Comparison of ENCODE assay signal across 7 cellular contexts in the genomic region with DNA sequence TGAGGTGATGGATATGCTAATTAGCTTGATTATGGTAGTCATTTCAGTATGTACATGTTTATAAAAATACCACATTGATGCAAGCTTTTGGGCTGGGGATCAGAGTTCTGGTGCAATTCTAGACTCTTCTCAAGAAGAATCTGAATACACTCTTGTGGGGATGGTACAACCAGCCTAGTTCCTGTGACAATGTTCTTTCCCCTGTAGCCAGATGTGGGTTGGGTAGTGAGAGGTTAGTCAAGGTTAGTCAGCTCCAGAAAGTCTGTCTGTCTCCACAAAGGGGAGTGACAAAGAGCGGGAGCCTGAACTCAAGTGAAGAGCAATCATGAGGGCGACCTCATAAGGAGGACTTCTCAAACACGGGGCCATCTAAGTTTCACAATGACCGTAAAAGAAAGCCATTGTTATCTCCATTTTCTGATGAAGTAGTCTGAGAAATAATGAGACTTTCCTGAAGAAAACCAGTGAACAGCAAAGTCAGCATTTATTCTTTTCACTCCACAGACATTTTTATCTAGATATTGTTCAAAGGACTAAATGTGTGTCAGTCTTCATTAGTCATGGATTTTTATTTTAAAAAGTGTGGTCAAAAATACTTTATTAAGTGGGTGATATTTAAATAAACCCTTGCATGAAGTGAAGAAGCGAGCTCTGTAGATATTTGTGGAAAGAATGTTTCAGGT.
DNase-seq lines count a peak whose midpoint lies in the region; ATAC-seq, FAIRE-seq and TF ChIP-seq lines count a peak whose summit lies in the region.
"Not testable (repeated sequence)": the region's sequence is repeated elsewhere in the genome, so short reads cannot be mapped to it uniquely, and the experiment has no call there.

No MANE protein-coding gene starts in this region.

- not testable (repeated sequence) for H4K20me1 ChIP-seq in HepG2 (ENCODE audit: insufficient read depth, low read length)

- not testable (repeated sequence) for H3K4me1 ChIP-seq in HepG2 (ENCODE audit: insufficient read depth, low read length)

- in situ Hi-C loops in HepG2 (cut with HindIII; ENCODE audit: extremely low pct_ligation_motif_present, low pct_unique_long_range_greater_than_20kb): not testable (repeated sequence)

- not testable (repeated sequence) for H3K27ac ChIP-seq in HepG2 (ENCODE audit: extremely low read length, insufficient read depth, low read length)

- not testable (repeated sequence) for H3K79me2 ChIP-seq in HepG2 (ENCODE audit: insufficient read depth, low read length)

- not testable (repeated sequence) for TF ChIP-seq EP300 in HepG2 (IDR thresholded peaks at IDR 0.05; ENCODE audit: low read depth in 2 of 2, low read length in 2 of 2); HepG2 (CRISPR knock-in tag; IDR thresholded peaks at IDR 0.05; ENCODE audit: borderline replicate concordance)

- not testable (repeated sequence) for H3K9me3 ChIP-seq in HepG2 (ENCODE audit: low read length)

- H2AFZ ChIP-seq in HepG2 (ENCODE audit: low read length): not testable (repeated sequence)

- H3K27me3 Mint-ChIP-seq in T-helper 2 cell treated with Interferon-gamma antibody and Interleukin-4, amounts not matched to agents 5 μg/mL and 100 μg/mL, for 36 hours (ENCODE audit: low read depth); activated T-cell treated with anti-CD3 and anti-CD28 coated beads, Interleukin-2, amount 50 U/mL, for 72 hours (ENCODE audit: low read depth): not testable (repeated sequence)

- H3K9ac ChIP-seq in HepG2 (ENCODE audit: insufficient read depth, low read depth, low read length): not testable (repeated sequence)

- CTCF ChIA-PET in HepG2 (lab: Yijun Ruan, JAX; ENCODE audit: low intra/inter-chr PET ratio, low total read pairs): not testable (repeated sequence)

- H3K36me3 ChIP-seq in HepG2 (replicated peaks in 1 of 2; ENCODE audit: control insufficient read depth in 1 of 2, insufficient read depth in 2 of 2, low read length in 2 of 2): not testable (repeated sequence)

- H3K4me1 Mint-ChIP-seq in T-helper 2 cell treated with Interferon-gamma antibody and Interleukin-4, amounts not matched to agents 5 μg/mL and 100 μg/mL, for 36 hours (ENCODE audit: low read depth); activated T-cell treated with anti-CD3 and anti-CD28 coated beads, Interleukin-2, amount 50 U/mL, for 72 hours (ENCODE audit: low read depth): not testable (repeated sequence)

- not testable (repeated sequence) for TF ChIP-seq CTCF in HepG2 (CRISPR knock-in tag; IDR thresholded peaks at IDR 0.05)

- ATAC-seq in GM18502 (IDR thresholded peaks at IDR 0.05; ENCODE audit: poor library complexity, unreplicated experiment) (peak; percentile 53), GM19463 (IDR thresholded peaks at IDR 0.05; ENCODE audit: unreplicated experiment) (peak; percentile 58), HG02852 (IDR thresholded peaks at IDR 0.05; ENCODE audit: unreplicated experiment) (peak; percentile 58), HG03039 (IDR thresholded peaks at IDR 0.05; ENCODE audit: unreplicated experiment) (peak; percentile 47)
- ATAC-seq in activated T-cell treated with anti-CD3 and anti-CD28 coated beads, Interleukin-2, amount 50 U/mL, for 72 hours (replicated peaks in 1 of 2): peak; percentile 93 to 94
- not testable (repeated sequence) for ATAC-seq in HepG2

- H3K4me3 ChIP-seq in HepG2 (replicated peaks in 1 of 3; ENCODE audit: insufficient read depth in 1 of 3, low read depth in 2 of 3, low read length in 3 of 3): not testable (repeated sequence)

- peak; percentile 27 for DNase-seq in T-helper 2 cell treated with Interferon-gamma antibody and Interleukin-4, amounts not matched to agents 5 μg/mL and 100 μg/mL, for 36 hours (ENCODE audit: low spot score)
- peak; percentile 5 to 17 for DNase-seq in activated T-cell treated with anti-CD3 and anti-CD28 coated beads, Interleukin-2, amount 50 U/mL, for 72 hours
- DNase-seq in HepG2 (ENCODE audit: low spot score): not testable (repeated sequence)

- not testable (repeated sequence) for BruUV-seq in HepG2 (replicated peaks; lab: Mats Ljungman, UMichigan)

- not testable (repeated sequence) for H3K27ac Mint-ChIP-seq in T-helper 2 cell treated with Interferon-gamma antibody and Interleukin-4, amounts not matched to agents 5 μg/mL and 100 μg/mL, for 36 hours; activated T-cell treated with anti-CD3 and anti-CD28 coated beads, Interleukin-2, amount 50 U/mL, for 72 hours

- not testable (repeated sequence) for H3K4me2 ChIP-seq in HepG2 (ENCODE audit: low read depth, low read length)

- not testable (repeated sequence) for H3K27me3 ChIP-seq in HepG2 (ENCODE audit: control insufficient read depth in 1 of 2, insufficient read depth in 2 of 2, low read length in 2 of 2)

- TF ChIP-seq RAD21 in HepG2 (CRISPR knock-in tag; IDR thresholded peaks at IDR 0.05): not testable (repeated sequence)

- not testable (repeated sequence) for H3K4me3 Mint-ChIP-seq in T-helper 2 cell treated with Interferon-gamma antibody and Interleukin-4, amounts not matched to agents 5 μg/mL and 100 μg/mL, for 36 hours; activated T-cell treated with anti-CD3 and anti-CD28 coated beads, Interleukin-2, amount 50 U/mL, for 72 hours

- not testable (repeated sequence) for TF ChIP-seq POLR2A in HepG2 (IDR thresholded peaks at IDR 0.05; ENCODE audit: insufficient read depth in 1 of 2, low read depth in 2 of 2, low read length in 2 of 2)

- H3K36me3 Mint-ChIP-seq in T-helper 2 cell treated with Interferon-gamma antibody and Interleukin-4, amounts not matched to agents 5 μg/mL and 100 μg/mL, for 36 hours (ENCODE audit: low read depth); activated T-cell treated with anti-CD3 and anti-CD28 coated beads, Interleukin-2, amount 50 U/mL, for 72 hours (ENCODE audit: insufficient read depth in 2 of 2): not testable (repeated sequence)

- POLR2A ChIA-PET in HepG2 (lab: Yijun Ruan, JAX): not testable (repeated sequence)

- 7% methylated on average over 5 of the region's 5 CpGs for WGBS in HepG2 (ENCODE audit: low lambda C conversion rate)

- intact Hi-C loops in HepG2 (cut with micrococcal nuclease; ENCODE audit: unreplicated experiment): not testable (repeated sequence)

- not testable (repeated sequence) for H3K9me3 Mint-ChIP-seq in T-helper 2 cell treated with Interferon-gamma antibody and Interleukin-4, amounts not matched to agents 5 μg/mL and 100 μg/mL, for 36 hours; activated T-cell treated with anti-CD3 and anti-CD28 coated beads, Interleukin-2, amount 50 U/mL, for 72 hours

- FAIRE-seq in HepG2 (lab: Jason Lieb, UNC): not testable (repeated sequence)

TF ChIP-seq in HepG2, 621 proteins besides CTCF, POLR2A, EP300 and RAD21:
- TF ChIP-seq MAFF (IDR thresholded peaks at IDR 0.05; ENCODE audit: low read depth, low read length): peak; percentile 76
- peak; percentile 73 to 80 for TF ChIP-seq MAFK (conservative IDR thresholded peaks at IDR 0.05 in 1 of 2, IDR thresholded peaks at IDR 0.05 in 1 of 2; ENCODE audit: low read length in 2 of 2)
